13 cellular contexts compared by ENCODE assay signal in the genomic region with DNA sequence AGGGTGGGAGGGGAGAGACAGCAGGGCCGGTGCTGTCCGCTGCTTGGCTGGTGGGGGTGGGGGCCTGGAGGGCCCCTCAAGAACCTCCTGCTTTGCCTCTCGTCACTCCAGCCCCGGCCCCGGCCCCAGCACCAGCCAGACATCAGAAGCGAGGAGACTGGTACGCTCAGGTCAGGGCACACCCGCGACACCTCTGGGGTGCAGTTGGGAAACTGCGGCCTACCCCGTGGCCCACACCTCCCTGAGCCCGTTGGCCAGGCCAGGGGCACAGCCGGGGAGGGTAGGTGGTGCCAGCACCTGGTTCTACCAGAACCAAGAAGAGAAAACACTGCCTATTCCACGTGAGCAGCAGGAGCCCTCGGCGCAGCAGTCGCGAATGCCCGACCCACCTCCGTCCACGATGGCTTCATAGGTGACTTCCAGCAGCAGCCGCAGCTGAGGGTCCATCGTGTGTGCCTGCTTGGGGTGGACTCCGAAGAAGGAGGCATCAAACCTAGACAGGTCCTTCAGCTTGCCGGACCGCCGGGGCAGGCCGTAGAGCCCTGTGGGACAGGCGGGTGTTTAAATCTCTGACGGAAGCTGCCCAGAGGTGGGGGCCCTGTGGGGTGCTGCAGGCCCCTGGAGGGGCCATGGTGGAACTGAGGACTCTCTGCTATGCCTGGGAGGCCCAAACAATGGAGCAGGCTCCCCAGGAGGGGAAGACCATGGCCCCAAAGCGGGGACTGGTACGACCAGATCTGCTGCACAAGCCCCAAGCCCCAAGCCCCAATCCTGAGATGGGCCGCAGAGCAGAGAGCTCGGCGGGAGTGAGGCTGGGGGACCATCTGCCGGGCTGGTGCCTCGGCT. TPM values are rescaled to one million over a fixed set of nuclear protein-coding genes. Genes with fewer than 3 reads are reported as not detected.
DNase-seq lines count a peak whose midpoint lies in the region; ATAC-seq, FAIRE-seq and TF ChIP-seq lines count a peak whose summit lies in the region.
"Had no signal": no experiment of that assay in that cellular context is flagged by ENCODE, and none has a peak within 500 bp of the region (broad histone marks: within the 10 kb centered on the region; RNA-seq: fewer than 3 reads in every experiment).

No MANE protein-coding gene starts in this region.

- no peak overlapping the region for H2AK5ac ChIP-seq in H1 (ENCODE audit: low read depth, low read length)
- no peak overlapping the region for H2AK5ac ChIP-seq in trophoblast cell (ENCODE audit: low read length)

- WGBS in H1 (ENCODE audit: extremely low coverage in 1 of 2, insufficient coverage in 1 of 2, insufficient read length in 1 of 2, insufficient replicate concordance in 2 of 2, low coverage in 1 of 2, low lambda C conversion rate in 2 of 2, missing lambda C conversion rate in 1 of 2), 2 experiments, result 90% methylated on average over 23 of the region's 37 CpGs; no CpG with 5 or more reads in 1 of the 2 experiments
- WGBS in trophoblast cell (ENCODE audit: extremely low coverage, insufficient coverage, insufficient read length), result no CpG with 5 or more reads among the region's 37 CpGs

- H3K4me1 ChIP-seq in NT2/D1 (ENCODE audit: insufficient read depth, insufficient read length) (peaks cover 38% of the 10 kb centered on the region), H1 (replicated peaks in 1 of 4; ENCODE audit: control insufficient read depth in 3 of 4, insufficient read depth in 4 of 4, low read length in 3 of 4) (peaks cover 0 to 21% (median 16%) of the 10 kb centered on the region in 4 experiments; a peak in 6 of 7 replicates), trophoblast cell (ENCODE audit: control insufficient read depth in 1 of 2, insufficient read depth in 2 of 2, low read length in 2 of 2) (peaks cover 26 to 30% of the 10 kb centered on the region in 2 experiments)

- CTCF ChIA-PET in activated CD4-positive, alpha-beta T cell treated with anti-CD3 and anti-CD28 coated beads for 36 hours (lab: Charles Lee), result interaction anchor here (0.7 to 1.2 kb wide), 2 partner anchors 65 to 1925 kb away, joined by 3 read pairs; a partner anchor contains a TSS
- CTCF ChIA-PET in H1 (lab: Charles Lee; ENCODE audit: partially characterized antibody), result interaction anchor here (0.6 to 1.6 kb wide), 8 partner anchors 9 to 147 kb away, joined by 3 to 6 read pairs (median 4); no protein-coding TSS in a partner anchor

- no peak overlapping the region for H2BK12ac ChIP-seq in H1 (ENCODE audit: low read depth, low read length)
- no peak overlapping the region for H2BK12ac ChIP-seq in trophoblast cell (ENCODE audit: low read length)

- POLR2A ChIA-PET in activated CD4-positive, alpha-beta T cell treated with anti-CD3 and anti-CD28 coated beads for 36 hours (lab: Charles Lee), result interaction anchor here (0.6 kb wide), 1 partner anchor 58 kb away, joined by 3 read pairs; a partner anchor contains a TSS
- POLR2A ChIA-PET in H1 (lab: Charles Lee; ENCODE audit: partially characterized antibody), result interaction anchor here (0.7 to 4.2 kb wide), 16 partner anchors 9 to 69 kb away, joined by 3 to 21 read pairs (median 6); a partner anchor contains a TSS

- peaks cover 23% of the 10 kb centered on the region for H3K36me3 Mint-ChIP-seq in activated CD4-positive, alpha-beta T cell treated with anti-CD3 and anti-CD28 coated beads for 36 hours (ENCODE audit: low read depth)
- peaks cover 3% of the 10 kb centered on the region for H3K36me3 Mint-ChIP-seq in endothelial cell (ENCODE audit: low read depth, unreplicated experiment)

- no peak overlapping the region for H3K27ac Mint-ChIP-seq in activated CD4-positive, alpha-beta T cell treated with anti-CD3 and anti-CD28 coated beads for 36 hours
- no peak overlapping the region for H3K27ac Mint-ChIP-seq in endothelial cell (ENCODE audit: unreplicated experiment)

- no peak for FAIRE-seq in H1 (lab: Jason Lieb, UNC)

- no peak overlapping the region; a peak in 2 of 4 replicates for H3K4me2 ChIP-seq in H1 (ENCODE audit: insufficient read depth in 1 of 2, low read depth in 2 of 2, low read length in 2 of 2)
- H3K4me2 ChIP-seq in trophoblast cell (ENCODE audit: low read length), result peak overlapping the region; percentile 95

- TF ChIP-seq RAD21 in H1 (IDR thresholded peaks at IDR 0.05 in 1 of 2, conservative IDR thresholded peaks at IDR 0.05 in 1 of 2; ENCODE audit: low read depth in 2 of 2, low read length in 2 of 2), result no peak

- no peak for ATAC-seq in activated CD4-positive, alpha-beta T cell treated with anti-CD3 and anti-CD28 coated beads for 36 hours
- no peak for ATAC-seq in GM21447 (IDR thresholded peaks at IDR 0.05; ENCODE audit: unreplicated experiment)
- ATAC-seq: heart left ventricle had no signal

- no peaks in the 10 kb centered on the region for H3K27me3 Mint-ChIP-seq in activated CD4-positive, alpha-beta T cell treated with anti-CD3 and anti-CD28 coated beads for 36 hours
- H3K27me3 Mint-ChIP-seq in endothelial cell (ENCODE audit: unreplicated experiment), result peaks cover 4% of the 10 kb centered on the region

- no peak overlapping the region for H2BK20ac ChIP-seq in H1 (ENCODE audit: low read length)

- H4K12ac ChIP-seq in trophoblast cell (ENCODE audit: low read depth, low read length), result no peak overlapping the region

- H3K4me3 ChIP-seq in NT2/D1 (ENCODE audit: insufficient read length, low read depth) (peak overlapping the region; percentile 99), H1 (ENCODE audit: extremely low read depth in 1 of 4, insufficient read depth in 2 of 4, low read depth in 3 of 4, low read length in 4 of 4) (0 out of 8 replicates have a peak overlapping the region, but pooled peaks of 2 of the 4 experiments have one; percentile 5 to 11), trophoblast cell (ENCODE audit: low read depth, low read length) (no peak overlapping the region)
- H3K4me3 ChIP-seq: heart left ventricle had no signal

- H4K8ac ChIP-seq in H1 (ENCODE audit: extremely low read depth, insufficient read depth, low read length) (peak overlapping the region; percentile 62; the same call in 1 of the 2 replicates), trophoblast cell (ENCODE audit: low read depth, low read length) (no peak overlapping the region)

- H3K23ac ChIP-seq in H1 (ENCODE audit: insufficient read length) (no peak overlapping the region), trophoblast cell (ENCODE audit: low read length) (no peak overlapping the region)

- H3K9ac ChIP-seq in NT2/D1 (ENCODE audit: insufficient read length, low read depth) (peak overlapping the region; percentile 98), H1 (replicated peaks in 1 of 4; ENCODE audit: extremely low read depth in 1 of 4, low read depth in 3 of 4, low read length in 3 of 4) (no peak overlapping the region; a peak in 1 of 7 replicates), trophoblast cell (ENCODE audit: low read length) (no peak overlapping the region)

- H3K27me3 ChIP-seq in NT2/D1 (ENCODE audit: insufficient read depth, insufficient read length) (no peaks in the 10 kb centered on the region), H1 (replicated peaks in 1 of 4; ENCODE audit: control insufficient read depth in 3 of 4, extremely low read depth in 1 of 4, insufficient read depth in 3 of 4, low read length in 3 of 4) (no peaks in the 10 kb centered on the region), trophoblast cell (ENCODE audit: insufficient read depth, low read length) (no peaks in the 10 kb centered on the region)
- H3K27me3 ChIP-seq: heart left ventricle had no signal

- TF ChIP-seq EP300 in H1 (IDR thresholded peaks at IDR 0.05; ENCODE audit: borderline replicate concordance in 1 of 2, low read depth in 2 of 2, low read length in 2 of 2), result no peak

- H3K79me1 ChIP-seq in H1 (ENCODE audit: low read depth, low read length), result peaks cover 19% of the 10 kb centered on the region
- H3K79me1 ChIP-seq in trophoblast cell (ENCODE audit: low read length), result peaks cover 27% of the 10 kb centered on the region

- H3K4me1 Mint-ChIP-seq in activated CD4-positive, alpha-beta T cell treated with anti-CD3 and anti-CD28 coated beads for 36 hours, result peaks cover 8% of the 10 kb centered on the region
- no peaks in the 10 kb centered on the region for H3K4me1 Mint-ChIP-seq in endothelial cell (ENCODE audit: unreplicated experiment)

- H2AFZ ChIP-seq in H1 (ENCODE audit: low read length), result no peak overlapping the region
- no peak overlapping the region for H2AFZ ChIP-seq in trophoblast cell (ENCODE audit: insufficient read depth, low read length, poor library complexity)

- no peak overlapping the region for H3K14ac ChIP-seq in H1 (ENCODE audit: insufficient read length)
- no peak overlapping the region for H3K14ac ChIP-seq in trophoblast cell (ENCODE audit: low read length)

- intact Hi-C loops in activated CD4-positive, alpha-beta T cell treated with anti-CD3 and anti-CD28 coated beads for 36 hours (cut with DNase I, micrococcal nuclease), result no loop called here

- H3K79me2 ChIP-seq in H1 (ENCODE audit: control insufficient read depth in 1 of 2, insufficient read depth in 2 of 2, low read length in 2 of 2) (peaks cover 15 to 45% of the 10 kb centered on the region in 2 experiments; a peak in 3 of 4 replicates), trophoblast cell (ENCODE audit: control insufficient read depth, insufficient read depth, low read length, poor library complexity) (peaks cover 31% of the 10 kb centered on the region)

- no peak overlapping the region for H4K5ac ChIP-seq in H1 (ENCODE audit: insufficient read length, low read depth, low read length)

- H2BK15ac ChIP-seq in H1 (ENCODE audit: low read length), result no peak overlapping the region

- no peaks in the 10 kb centered on the region for H3K9me3 Mint-ChIP-seq in activated CD4-positive, alpha-beta T cell treated with anti-CD3 and anti-CD28 coated beads for 36 hours (ENCODE audit: low read depth)
- H3K9me3 Mint-ChIP-seq in endothelial cell (ENCODE audit: unreplicated experiment), result no peaks in the 10 kb centered on the region

- no peak for TF ChIP-seq POLR2A in H1 (IDR thresholded peaks at IDR 0.05; ENCODE audit: control extremely low read depth in 1 of 2, low read depth in 2 of 2, low read length in 2 of 2)

- 0 out of 2 replicates have a peak overlapping the region, but pooled peaks have one; percentile 30 for H3K27ac ChIP-seq in H1 (ENCODE audit: low read depth, low read length)
- no peak overlapping the region for H3K27ac ChIP-seq in trophoblast cell (ENCODE audit: low read depth, low read length)
- H3K27ac ChIP-seq: heart left ventricle had no signal

- H3K9me3 ChIP-seq in NT2/D1 (ENCODE audit: insufficient read depth, low read length), result no peaks in the 10 kb centered on the region
- no peaks in the 10 kb centered on the region for H3K9me3 ChIP-seq in H1 (ENCODE audit: insufficient read depth in 2 of 2, low read depth in 1 of 2, low read length in 1 of 2)
- peaks cover 5% of the 10 kb centered on the region for H3K9me3 ChIP-seq in trophoblast cell (ENCODE audit: insufficient read depth, low read depth, low read length)
- H3K9me3 ChIP-seq: heart left ventricle had no signal

- H3K18ac ChIP-seq in H1 (ENCODE audit: extremely low read depth, low read length) (no peak overlapping the region), trophoblast cell (ENCODE audit: low read length) (no peak overlapping the region)

- H3K56ac ChIP-seq in H1 (replicated peaks; ENCODE audit: insufficient read length, low read depth, low read length), result no peak overlapping the region

- no peak for DNase-seq in activated CD4-positive, alpha-beta T cell treated with anti-CD3 and anti-CD28 coated beads for 36 hours
- no peak for DNase-seq in activated CD4-positive, alpha-beta T cell treated with anti-CD3 and anti-CD28 coated beads, Interleukin-2, amount 50 U/mL, for 4 hours
- no peak for DNase-seq in NT2/D1 (ENCODE audit: low read depth, low spot score)
- DNase-seq in H1 (ENCODE audit: low read depth in 1 of 2, low spot score in 2 of 2), result no peak
- DNase-seq in trophoblast cell, result no peak
- DNase-seq in endothelial cell (ENCODE audit: low spot score), result no peak
- no peak for DNase-seq in SIG-M5 (lab: John Stamatoyannopoulos, UW)
- DNase-seq: dermis blood vessel endothelial cell, GDM1, MM.1S, T1000 had no signal

- H3K23me2 ChIP-seq in H1 (ENCODE audit: low read depth, low read length), result peaks cover 14% of the 10 kb centered on the region; the same call in 1 of the 2 replicates

- H4K20me1 ChIP-seq in H1 (replicated peaks in 1 of 2; ENCODE audit: control insufficient read depth in 1 of 2, insufficient read depth in 2 of 2, low read length in 2 of 2), result peaks cover 12 to 53% of the 10 kb centered on the region in 2 experiments

- no peak overlapping the region for H3K4ac ChIP-seq in H1 (replicated peaks; ENCODE audit: insufficient read length, low read depth, low read length)
- peak overlapping the region; percentile 1 for H3K4ac ChIP-seq in trophoblast cell (ENCODE audit: low read depth, low read length)

- H3K36me3 ChIP-seq in NT2/D1 (ENCODE audit: insufficient read depth, insufficient read length, low read length), result peaks cover 65% of the 10 kb centered on the region
- H3K36me3 ChIP-seq in H1 (ENCODE audit: control insufficient read depth in 2 of 4, insufficient read depth in 4 of 4, low read length in 3 of 4), result peaks cover 39 to 58% (median 53%) of the 10 kb centered on the region in 4 experiments
- peaks cover 59% of the 10 kb centered on the region in 2 experiments for H3K36me3 ChIP-seq in trophoblast cell (ENCODE audit: control insufficient read depth in 1 of 2, insufficient read depth in 2 of 2, low read length in 2 of 2)

- H4K91ac ChIP-seq in H1 (replicated peaks; ENCODE audit: insufficient read length, low read length) (no peak overlapping the region), trophoblast cell (ENCODE audit: low read depth, low read length) (no peak overlapping the region)

- peak overlapping the region; percentile 74 for H3K4me3 Mint-ChIP-seq in activated CD4-positive, alpha-beta T cell treated with anti-CD3 and anti-CD28 coated beads for 36 hours
- H3K4me3 Mint-ChIP-seq in endothelial cell (ENCODE audit: unreplicated experiment), result no peak overlapping the region

- H2BK120ac ChIP-seq in H1 (replicated peaks; ENCODE audit: low read depth, low read length), result no peak overlapping the region
- no peak overlapping the region for H2BK120ac ChIP-seq in trophoblast cell (ENCODE audit: insufficient read depth, low read length, poor library complexity)

- TF ChIP-seq CTCF in H1 (IDR thresholded peaks at IDR 0.05; ENCODE audit: control extremely low read depth in 1 of 3, insufficient read depth in 1 of 3, low read depth in 1 of 3, low read length in 3 of 3), result no peak
- no peak for TF ChIP-seq CTCF in endothelial cell (IDR thresholded peaks at IDR 0.05; ENCODE audit: unreplicated experiment)

- H2BK5ac ChIP-seq in H1 (ENCODE audit: low read depth, low read length) (peak overlapping the region; percentile 60; the same call in 1 of the 2 replicates), trophoblast cell (ENCODE audit: low read depth, low read length, poor library complexity) (no peak overlapping the region)

RNA-seq across cellular contexts. Expression of a gene that starts 2.9 kb away (rescaled TPM):
- total RNA-seq in activated CD4-positive, alpha-beta T cell treated with anti-CD3 and anti-CD28 coated beads for 36 hours, result 100 to 1,000 TPM; 239 to 259 TPM
- total RNA-seq in H1 (2021; fragmentation: NEBNext Ultra II Directional; extraction: Animal tissue kit (Norgen Biotek cat#: 25700)), result 559 and 561 TPM in 2 replicates
- polyA plus RNA-seq in H1 (2011; rRNA removed), result 143 and 206 TPM in 2 replicates
- 95.7 TPM for polyA plus RNA-seq in H1 (2011; cell fraction: cytosol; rRNA removed)
- 314 TPM for polyA plus RNA-seq in H1 (2011; cell fraction: nucleus; rRNA removed)
- polyA plus RNA-seq in H1 (2012, experiment 1 of 2), result 203 to 428 TPM (median 382 TPM) in 4 replicates
- polyA plus RNA-seq in H1 (2012, experiment 2 of 2), result 299 TPM
- 202 TPM for polyA plus RNA-seq in H1 (2013, experiment 1 of 2)
- polyA plus RNA-seq in H1 (2013, experiment 2 of 2), result 154 TPM
- 112 and 123 TPM in 2 replicates for polyA minus RNA-seq in H1 (2011; rRNA and poly(A)+ RNA removed)
- 386 TPM for polyA minus RNA-seq in H1 (2011; cell fraction: cytosol; rRNA and poly(A)+ RNA removed)
- polyA minus RNA-seq in H1 (2011; cell fraction: nucleus; rRNA and poly(A)+ RNA removed), result 183 TPM
- polyA plus RNA-seq in trophoblast cell (2013), result 120 and 124 TPM in 2 replicates
- 400 TPM for total RNA-seq in endothelial cell (ENCODE audit: unreplicated experiment)

RNA-seq across cellular contexts. Expression of a gene that starts 29.6 kb away (rescaled TPM):
- total RNA-seq in activated CD4-positive, alpha-beta T cell treated with anti-CD3 and anti-CD28 coated beads for 36 hours, result 100 to 1,000 TPM; 119 to 124 TPM
- total RNA-seq in H1 (2021; fragmentation: NEBNext Ultra II Directional; extraction: Animal tissue kit (Norgen Biotek cat#: 25700)), result 68.0 and 69.1 TPM in 2 replicates
- polyA plus RNA-seq in H1 (2011; rRNA removed), result 34.5 and 60.4 TPM in 2 replicates
- polyA plus RNA-seq in H1 (2011; cell fraction: cytosol; rRNA removed), result 66.5 TPM
- polyA plus RNA-seq in H1 (2011; cell fraction: nucleus; rRNA removed), result 317 TPM
- polyA plus RNA-seq in H1 (2012, experiment 1 of 2), result 43.1 to 60.5 TPM (median 57.0 TPM) in 4 replicates
- polyA plus RNA-seq in H1 (2012, experiment 2 of 2), result 60.6 TPM
- polyA plus RNA-seq in H1 (2013, experiment 1 of 2), result 38.5 TPM
- 36.1 TPM for polyA plus RNA-seq in H1 (2013, experiment 2 of 2)
- 19.1 and 24.6 TPM in 2 replicates for polyA minus RNA-seq in H1 (2011; rRNA and poly(A)+ RNA removed)
- 27.5 TPM for polyA minus RNA-seq in H1 (2011; cell fraction: cytosol; rRNA and poly(A)+ RNA removed)
- polyA minus RNA-seq in H1 (2011; cell fraction: nucleus; rRNA and poly(A)+ RNA removed), result 58.5 TPM
- polyA plus RNA-seq in trophoblast cell (2013), result 23.6 and 26.7 TPM in 2 replicates
- total RNA-seq in endothelial cell (ENCODE audit: unreplicated experiment), result 74.1 TPM

RNA-seq across cellular contexts. Expression of a gene that starts 43.5 kb away (rescaled TPM):
- total RNA-seq in activated CD4-positive, alpha-beta T cell treated with anti-CD3 and anti-CD28 coated beads for 36 hours, result 10 to 100 TPM; 69.0 to 73.5 TPM
- total RNA-seq in H1 (2021; fragmentation: NEBNext Ultra II Directional; extraction: Animal tissue kit (Norgen Biotek cat#: 25700)), result 153 and 157 TPM in 2 replicates
- 277 and 354 TPM in 2 replicates for polyA plus RNA-seq in H1 (2011; rRNA removed)
- polyA plus RNA-seq in H1 (2011; cell fraction: cytosol; rRNA removed), result 226 TPM
- 351 TPM for polyA plus RNA-seq in H1 (2011; cell fraction: nucleus; rRNA removed)
- 127 to 186 TPM (median 168 TPM) in 4 replicates for polyA plus RNA-seq in H1 (2012, experiment 1 of 2)
- polyA plus RNA-seq in H1 (2012, experiment 2 of 2), result 200 TPM
- polyA plus RNA-seq in H1 (2013, experiment 1 of 2), result 99.3 TPM
- polyA plus RNA-seq in H1 (2013, experiment 2 of 2), result 100 TPM
- 137 and 141 TPM in 2 replicates for polyA minus RNA-seq in H1 (2011; rRNA and poly(A)+ RNA removed)
- polyA minus RNA-seq in H1 (2011; cell fraction: cytosol; rRNA and poly(A)+ RNA removed), result 110 TPM
- 96.5 TPM for polyA minus RNA-seq in H1 (2011; cell fraction: nucleus; rRNA and poly(A)+ RNA removed)
- 75.8 and 78.1 TPM in 2 replicates for polyA plus RNA-seq in trophoblast cell (2013)
- total RNA-seq in endothelial cell (ENCODE audit: unreplicated experiment), result 80.0 TPM

RNA-seq across cellular contexts. Expression of a gene that starts 43.5 kb away (rescaled TPM):
- 10 to 100 TPM; 16.9 to 17.5 TPM for total RNA-seq in activated CD4-positive, alpha-beta T cell treated with anti-CD3 and anti-CD28 coated beads for 36 hours
- 26.7 and 30.9 TPM in 2 replicates for total RNA-seq in H1 (2021; fragmentation: NEBNext Ultra II Directional; extraction: Animal tissue kit (Norgen Biotek cat#: 25700))
- polyA plus RNA-seq in H1 (2011; rRNA removed), result 28.4 and 50.3 TPM in 2 replicates
- polyA plus RNA-seq in H1 (2011; cell fraction: cytosol; rRNA removed), result 25.7 TPM
- polyA plus RNA-seq in H1 (2011; cell fraction: nucleus; rRNA removed), result 139 TPM
- polyA plus RNA-seq in H1 (2012, experiment 1 of 2), result 26.1 to 34.2 TPM (median 32.0 TPM) in 4 replicates
- 32.2 TPM for polyA plus RNA-seq in H1 (2012, experiment 2 of 2)
- 26.3 TPM for polyA plus RNA-seq in H1 (2013, experiment 1 of 2)
- 26.6 TPM for polyA plus RNA-seq in H1 (2013, experiment 2 of 2)
- polyA minus RNA-seq in H1 (2011; rRNA and poly(A)+ RNA removed), result 8.3 and 9.7 TPM in 2 replicates
- 15.2 TPM for polyA minus RNA-seq in H1 (2011; cell fraction: cytosol; rRNA and poly(A)+ RNA removed)
- polyA minus RNA-seq in H1 (2011; cell fraction: nucleus; rRNA and poly(A)+ RNA removed), result 23.8 TPM
- 26.3 and 27.2 TPM in 2 replicates for polyA plus RNA-seq in trophoblast cell (2013)
- 19.7 TPM for total RNA-seq in endothelial cell (ENCODE audit: unreplicated experiment)

RNA-seq across cellular contexts. Expression of a gene that starts 57.7 kb away (rescaled TPM):
- total RNA-seq in activated CD4-positive, alpha-beta T cell treated with anti-CD3 and anti-CD28 coated beads for 36 hours, result 100 to 1,000 TPM; 105 to 166 TPM
- total RNA-seq in H1 (2021; fragmentation: NEBNext Ultra II Directional; extraction: Animal tissue kit (Norgen Biotek cat#: 25700)), result 96.3 and 110 TPM in 2 replicates
- polyA plus RNA-seq in H1 (2011; rRNA removed), result 212 and 338 TPM in 2 replicates
- 163 TPM for polyA plus RNA-seq in H1 (2011; cell fraction: cytosol; rRNA removed)
- polyA plus RNA-seq in H1 (2011; cell fraction: nucleus; rRNA removed), result 167 TPM
- 92.1 to 118 TPM (median 110 TPM) in 4 replicates for polyA plus RNA-seq in H1 (2012, experiment 1 of 2)
- polyA plus RNA-seq in H1 (2012, experiment 2 of 2), result 187 TPM
- polyA plus RNA-seq in H1 (2013, experiment 1 of 2), result 57.6 TPM
- polyA plus RNA-seq in H1 (2013, experiment 2 of 2), result 58.1 TPM
- polyA minus RNA-seq in H1 (2011; rRNA and poly(A)+ RNA removed), result 35.5 and 81.7 TPM in 2 replicates
- 40.5 TPM for polyA minus RNA-seq in H1 (2011; cell fraction: cytosol; rRNA and poly(A)+ RNA removed)
- 31.1 TPM for polyA minus RNA-seq in H1 (2011; cell fraction: nucleus; rRNA and poly(A)+ RNA removed)
- polyA plus RNA-seq in trophoblast cell (2013), result 47.4 and 49.9 TPM in 2 replicates
- 30.8 TPM for total RNA-seq in endothelial cell (ENCODE audit: unreplicated experiment)
